In the genomic region with DNA sequence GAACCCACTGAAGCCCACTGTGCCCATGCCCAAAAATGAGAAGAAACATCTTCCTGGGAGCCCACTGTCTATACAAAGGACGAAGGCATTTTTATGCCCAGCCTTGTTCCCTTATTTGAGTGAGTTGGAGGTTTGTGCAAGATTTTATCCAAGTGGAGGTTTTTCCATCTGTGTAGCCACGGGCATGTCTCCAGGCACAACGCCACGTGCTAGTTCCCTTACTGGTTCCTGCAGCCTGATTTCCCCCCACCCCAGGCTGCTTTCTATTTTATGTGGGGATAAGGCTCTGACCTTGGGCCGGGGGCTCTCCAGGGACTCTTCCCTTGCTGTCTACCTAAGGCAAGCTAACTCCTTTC, we compare ENCODE assay signal across 20 cellular contexts. TPM values are rescaled to one million over a fixed set of nuclear protein-coding genes. Genes with fewer than 3 reads are reported as not detected.
A peak's percentile ranks its signal among the peaks of the same experiment; 100 is the strongest.
DNase-seq lines count a peak whose midpoint lies in the region; ATAC-seq, FAIRE-seq and TF ChIP-seq lines count a peak whose summit lies in the region.
"Had no signal": no experiment of that assay in that cellular context is flagged by ENCODE, and none has a peak within 500 bp of the region (broad histone marks: within the 10 kb centered on the region; RNA-seq: fewer than 3 reads in every experiment).

No MANE protein-coding gene starts in this region.

- WGBS in gastroesophageal sphincter (ENCODE audit: low coverage in 1 of 2), 2 donors = 31 to 46% methylated on average over 5 of the region's 5 CpGs
- 89 to 91% methylated on average over 5 of the region's 5 CpGs for WGBS in sigmoid colon, 2 donors
- WGBS in endodermal cell (ENCODE audit: insufficient coverage in 1 of 2, insufficient read length in 1 of 2), 2 experiments = 89 to 100% methylated on average over 4 to 5 of the region's 5 CpGs

- TF ChIP-seq POLR2A in gastroesophageal sphincter (IDR thresholded peaks at IDR 0.05) = no peak
- TF ChIP-seq POLR2A in sigmoid colon (IDR thresholded peaks at IDR 0.05) = no peak

- H3K9me3 ChIP-seq in SK-N-MC (ENCODE audit: low read depth, low read length) = no peaks in the 10 kb centered on the region
- H3K9me3 ChIP-seq in gastroesophageal sphincter = peaks cover 0 to 48% (median 0%) of the 10 kb centered on the region in 3 donors
- peaks cover 0 to 13% (median 4%) of the 10 kb centered on the region in 4 donors for H3K9me3 ChIP-seq in sigmoid colon
- peaks cover 5% of the 10 kb centered on the region for H3K9me3 ChIP-seq in endodermal cell (ENCODE audit: control insufficient read depth, low read length)

- no peak overlapping the region for H3K27ac Mint-ChIP-seq in endodermal cell
- H3K27ac Mint-ChIP-seq: activated CD4-positive, alpha-beta T cell treated with anti-CD3 and anti-CD28 coated beads for 36 hours; H9; stimulated activated naive CD8-positive, alpha-beta T cell treated with anti-CD3 and anti-CD28 coated beads, Interleukin-15, Interleukin-2, amounts not matched to agents 100 ng/mL and 50 ng/mL, for 24 hours had no signal

- TF ChIP-seq CTCF in AG09309 (IDR thresholded peaks at IDR 0.05; ENCODE audit: control insufficient read depth, insufficient read depth, low read depth, low read length, missing control alignments) = no peak
- TF ChIP-seq CTCF in gastroesophageal sphincter (IDR thresholded peaks at IDR 0.05) = no peak
- TF ChIP-seq CTCF in sigmoid colon (IDR thresholded peaks at IDR 0.05) = no peak
- TF ChIP-seq CTCF in endodermal cell (conservative IDR thresholded peaks at IDR 0.05) = no peak

- H3K36me3 Mint-ChIP-seq in endodermal cell (ENCODE audit: low read depth) = peaks cover 5% of the 10 kb centered on the region

- no peaks in the 10 kb centered on the region for H3K36me3 ChIP-seq in SK-N-MC (ENCODE audit: insufficient read depth, low read length)
- no peaks in the 10 kb centered on the region for H3K36me3 ChIP-seq in gastroesophageal sphincter
- H3K36me3 ChIP-seq in sigmoid colon = no peaks in the 10 kb centered on the region
- no peaks in the 10 kb centered on the region for H3K36me3 ChIP-seq in endodermal cell (ENCODE audit: control insufficient read depth, insufficient read depth, low read length)
- H3K36me3 ChIP-seq: brain microvascular endothelial cell had no signal

- H3K4me1 Mint-ChIP-seq in endodermal cell = no peaks in the 10 kb centered on the region
- H3K4me1 Mint-ChIP-seq: activated CD4-positive, alpha-beta T cell treated with anti-CD3 and anti-CD28 coated beads for 36 hours had no signal

- H3K27me3 Mint-ChIP-seq in endodermal cell (ENCODE audit: insufficient read depth) = peaks cover 30% of the 10 kb centered on the region
- H3K27me3 Mint-ChIP-seq: activated CD4-positive, alpha-beta T cell treated with anti-CD3 and anti-CD28 coated beads for 36 hours; stimulated activated naive CD8-positive, alpha-beta T cell treated with anti-CD3 and anti-CD28 coated beads, Interleukin-15, Interleukin-2, amounts not matched to agents 100 ng/mL and 50 ng/mL, for 24 hours had no signal

- DNase-seq in AG09309 (ENCODE audit: low read depth) (no peak), SK-N-MC (ENCODE audit: low read depth, low spot score) (no peak), sigmoid colon (peak; percentile 87), endodermal cell (no peak), NCI-H2029 (lab: John Stamatoyannopoulos, UW) (no peak), urothelium cell line (ENCODE audit: low spot score) (no peak)
- DNase-seq: activated CD4-positive, alpha-beta T cell treated with anti-CD3 and anti-CD28 coated beads for 36 hours; activated CD8-positive, alpha-beta memory T cell treated with anti-CD3 and anti-CD28 coated beads, Interleukin-2, amount 50 U/mL, for 48 hours; activated naive CD4-positive, alpha-beta T cell; H9; MM.1S; NCI-H187; SIG-M5; T-helper 9 cell had no signal

- no peak for TF ChIP-seq EP300 in gastroesophageal sphincter (IDR thresholded peaks at IDR 0.05)
- no peak for TF ChIP-seq EP300 in sigmoid colon (IDR thresholded peaks at IDR 0.05)

- no peak for FAIRE-seq in urothelium cell line (lab: Jason Lieb, UNC)

- no peak overlapping the region for H3K9ac ChIP-seq in SK-N-MC (ENCODE audit: insufficient read length)
- H3K9ac ChIP-seq in endodermal cell (ENCODE audit: extremely low read depth, low read length, poor library complexity, severe bottlenecking) = no peak overlapping the region
- H3K9ac ChIP-seq: parathyroid adenoma had no signal

- H3K4me3 ChIP-seq in AG09309 (ENCODE audit: control insufficient read depth, low read depth, low read length) (peak overlapping the region; percentile 15), SK-N-MC (no peak overlapping the region), gastroesophageal sphincter (no peak overlapping the region), sigmoid colon (peak overlapping the region in 1 of 4 donors; percentile 7), endodermal cell (ENCODE audit: low read length) (no peak overlapping the region)
- H3K4me3 ChIP-seq: dorsolateral prefrontal cortex had no signal

- H3K4me3 Mint-ChIP-seq in endodermal cell = no peak overlapping the region
- H3K4me3 Mint-ChIP-seq: activated CD4-positive, alpha-beta T cell treated with anti-CD3 and anti-CD28 coated beads for 36 hours; H9; stimulated activated naive CD8-positive, alpha-beta T cell treated with anti-CD3 and anti-CD28 coated beads, Interleukin-15, Interleukin-2, amounts not matched to agents 100 ng/mL and 50 ng/mL, for 24 hours had no signal

- H3K27ac ChIP-seq in SK-N-MC (peak overlapping the region; percentile 60), gastroesophageal sphincter (peak overlapping the region; percentile 62 to 84 (median 80)), sigmoid colon (peak overlapping the region; percentile 79 to 89 (median 82)), endodermal cell (ENCODE audit: low read depth, low read length) (no peak overlapping the region)
- H3K27ac ChIP-seq: brain microvascular endothelial cell, parathyroid adenoma had no signal

- H3K27me3 ChIP-seq in gastroesophageal sphincter (no peaks in the 10 kb centered on the region), sigmoid colon (no peaks in the 10 kb centered on the region), endodermal cell (ENCODE audit: control insufficient read depth, insufficient read depth, low read length, poor library complexity, severe bottlenecking) (no peaks in the 10 kb centered on the region)
- H3K27me3 ChIP-seq: brain microvascular endothelial cell, dorsolateral prefrontal cortex had no signal

- peaks cover 71% of the 10 kb centered on the region for H3K9me3 Mint-ChIP-seq in endodermal cell

- peak; percentile 58 for ATAC-seq in gastroesophageal sphincter
- ATAC-seq in GM18498 (IDR thresholded peaks at IDR 0.05; ENCODE audit: unreplicated experiment) = no peak
- ATAC-seq: activated CD4-positive, alpha-beta T cell treated with anti-CD3 and anti-CD28 coated beads for 36 hours had no signal

- intact Hi-C loops in sigmoid colon (cut with DNase I) = loop anchor here (1.0 kb wide), 2 partner anchors 21 to 23 kb away; no protein-coding TSS in a partner anchor

- H3K4me1 ChIP-seq in gastroesophageal sphincter = peaks cover 0 to 19% (median 0%) of the 10 kb centered on the region in 3 donors
- peaks cover 0 to 20% (median 16%) of the 10 kb centered on the region in 4 donors for H3K4me1 ChIP-seq in sigmoid colon
- H3K4me1 ChIP-seq in endodermal cell (ENCODE audit: control insufficient read depth, insufficient read depth, low read length) = no peaks in the 10 kb centered on the region
- H3K4me1 ChIP-seq: parathyroid adenoma had no signal

RNA-seq across cellular contexts. Expression of a gene that starts 22.2 kb away (rescaled TPM):
- total RNA-seq in gastroesophageal sphincter (10 to 100 TPM; 20.4 to 55.3 (median 39.6) TPM), sigmoid colon (10 to 100 TPM; 16.9 to 32.9 (median 27.1) TPM), endodermal cell (100 to 1,000 TPM; 117 to 138 TPM)
- 10 to 100 TPM; 72.9 to 85.3 (median 85.3) TPM for polyA plus RNA-seq in sigmoid colon
- polyA plus RNA-seq in endodermal cell (2013, experiment 1 of 2) = 151 TPM
- 154 TPM for polyA plus RNA-seq in endodermal cell (2013, experiment 2 of 2)

RNA-seq across cellular contexts. Expression of a gene that starts 23.7 kb away (rescaled TPM):
- 10 to 100 TPM; 27.0 to 38.8 (median 32.7) TPM for total RNA-seq in gastroesophageal sphincter
- 10 to 100 TPM; 20.2 to 39.5 (median 28.4) TPM for total RNA-seq in sigmoid colon
- 10 to 100 TPM in 2 of 3 donors, 1 to 10 TPM in 1; 9.0 to 21.5 (median 10.8) TPM for polyA plus RNA-seq in sigmoid colon
- total RNA-seq in endodermal cell = 10 to 100 TPM; 16.6 to 27.6 TPM
- 26.5 TPM for polyA plus RNA-seq in endodermal cell (2013, experiment 1 of 2)
- polyA plus RNA-seq in endodermal cell (2013, experiment 2 of 2) = 24.5 TPM

RNA-seq across cellular contexts. Expression of a gene that starts 46.1 kb away (rescaled TPM):
- total RNA-seq in gastroesophageal sphincter (10 to 100 TPM in 3 of 4 donors, 1 to 10 TPM in 1; 3.2 to 23.8 (median 12.4) TPM), sigmoid colon (10 to 100 TPM; 15.8 to 21.0 (median 19.3) TPM), endodermal cell (1 to 10 TPM; 2.6 to 2.7 TPM)
- 10 to 100 TPM; 37.9 to 86.5 (median 51.1) TPM for polyA plus RNA-seq in sigmoid colon
- polyA plus RNA-seq in endodermal cell (2013, experiment 1 of 2) = 4.1 TPM
- polyA plus RNA-seq in endodermal cell (2013, experiment 2 of 2) = 2.8 TPM
- total RNA-seq: H9 had no signal

RNA-seq across cellular contexts. Expression of a gene that starts 59.1 kb away (rescaled TPM):
- total RNA-seq in gastroesophageal sphincter = 10 to 100 TPM; 32.2 to 42.6 (median 35.6) TPM
- 10 to 100 TPM; 27.3 to 33.2 (median 32.0) TPM for total RNA-seq in sigmoid colon
- 10 to 100 TPM; 36.0 to 59.4 (median 49.2) TPM for polyA plus RNA-seq in sigmoid colon
- total RNA-seq in endodermal cell = 10 to 100 TPM; 30.3 to 32.4 TPM
- 16.2 TPM for polyA plus RNA-seq in endodermal cell (2013, experiment 1 of 2)
- 16.9 TPM for polyA plus RNA-seq in endodermal cell (2013, experiment 2 of 2)
